In the genomic region with DNA sequence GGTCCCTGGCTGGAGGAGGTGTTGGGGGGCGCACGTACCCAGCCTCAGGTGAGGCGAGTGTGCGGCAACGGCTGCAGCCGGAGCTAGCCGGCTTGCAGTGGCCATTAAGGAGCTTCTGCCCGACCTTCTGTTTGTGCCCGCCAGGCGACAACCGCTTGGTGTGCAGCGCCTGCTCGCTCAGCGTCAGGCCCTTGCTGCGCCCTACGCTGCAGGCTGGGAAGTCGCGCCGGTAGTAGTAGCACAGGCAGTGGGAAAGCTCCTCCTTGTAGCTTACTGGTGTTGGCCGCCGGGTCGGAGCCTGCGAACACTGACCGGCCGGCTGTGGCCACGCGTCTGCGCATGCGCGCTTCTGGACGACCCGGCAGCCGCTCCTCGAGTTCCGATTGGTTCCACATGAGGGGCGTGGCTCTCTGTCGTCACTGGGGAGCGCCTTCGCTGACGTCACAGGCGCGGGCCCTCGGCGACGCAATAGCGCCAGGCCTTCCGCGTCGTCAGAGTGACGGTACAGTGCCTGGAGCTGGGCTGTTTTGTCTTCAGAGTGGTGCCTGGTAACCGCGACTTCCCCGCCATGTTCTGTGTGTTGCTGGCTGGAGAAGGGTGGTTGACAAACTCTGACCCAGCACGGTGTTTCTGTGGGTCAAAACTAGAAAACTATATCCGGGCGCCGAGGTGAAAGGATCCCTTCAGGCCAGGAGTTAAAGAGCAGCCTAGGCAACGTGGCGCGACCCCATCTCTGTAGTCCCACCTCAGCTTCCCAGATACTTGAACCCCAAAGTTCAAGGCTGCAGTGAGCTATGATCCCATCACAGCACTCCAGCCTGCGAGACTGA, we compare ENCODE assay signal across 8 cellular contexts.
A peak's percentile ranks its signal among the peaks of the same experiment; 100 is the strongest.
DNase-seq lines count a peak whose midpoint lies in the region; ATAC-seq, FAIRE-seq and TF ChIP-seq lines count a peak whose summit lies in the region.

No MANE protein-coding gene starts in this region.

- TF ChIP-seq CTCF in psoas muscle (IDR thresholded peaks at IDR 0.05) = peak; percentile 32
- peak in 3 of 4 experiments; percentile 20 to 47 (median 41) for TF ChIP-seq CTCF in uterus (IDR thresholded peaks at IDR 0.05)

- H3K27ac ChIP-seq in psoas muscle (peak overlapping the region; percentile 96), uterus (peak overlapping the region; percentile 87 to 91)

- H3K9me3 ChIP-seq in psoas muscle (no peaks in the 10 kb centered on the region), uterus (no peaks in the 10 kb centered on the region)

- H3K4me3 ChIP-seq in psoas muscle (peak overlapping the region; percentile 89), uterus (peak overlapping the region; percentile 62 to 78)

- ATAC-seq in HG02852 (IDR thresholded peaks at IDR 0.05; ENCODE audit: unreplicated experiment) (peak; percentile 94), left ventricle myocardium superior (peak; percentile 99), psoas muscle (peak; percentile 97 to 100 (median 100))

- H3K36me3 ChIP-seq in psoas muscle (ENCODE audit: insufficient read depth in 1 of 2, low read depth in 1 of 2) = peaks cover 0 to 5% of the 10 kb centered on the region in 2 donors
- no peaks in the 10 kb centered on the region for H3K36me3 ChIP-seq in uterus

- DNase-seq in GM12892 (ENCODE audit: insufficient read length) = peak; percentile 95
- peak; percentile 98 for DNase-seq in NCI-H146 (lab: John Stamatoyannopoulos, UW)
- DNase-seq in T-helper 1 cell = peak; percentile 97 to 99 (median 98)
- peak; percentile 81 to 99 (median 95) for DNase-seq in amygdala (lab: John Stamatoyannopoulos, UW)
- DNase-seq in left ventricle myocardium superior = peak; percentile 99
- peak; percentile 98 to 100 for DNase-seq in psoas muscle
- peak; percentile 98 to 100 for DNase-seq in uterus

- intact Hi-C loops in left ventricle myocardium superior (cut with micrococcal nuclease) (no loop called here), psoas muscle (cut with DNase I) (no loop called here), uterus (cut with DNase I; ENCODE audit: low total_unique reads) (no loop called here)

- WGBS in psoas muscle, 3 donors = 0 to 1% (median 1%) methylated on average over 60 to 61 of the region's 61 CpGs

- TF ChIP-seq POLR2A in GM12892 (IDR thresholded peaks at IDR 0.05; ENCODE audit: low read depth, low read length) (peak; percentile 79), uterus (IDR thresholded peaks at IDR 0.05) (peak; percentile 86 to 96)

- FAIRE-seq in GM12892 (lab: Jason Lieb, UNC) = peak; percentile 97

- H3K4me1 ChIP-seq in psoas muscle (peaks cover 4% of the 10 kb centered on the region), uterus (no peaks in the 10 kb centered on the region)

- H3K27me3 ChIP-seq in psoas muscle (ENCODE audit: insufficient read depth in 3 of 3, low read length in 2 of 3) (no peaks in the 10 kb centered on the region), uterus (no peaks in the 10 kb centered on the region)

Comparison
In these comparisons a context has a peak if more than half of its experiments do, and no peak if none do; other contexts are left out.
1. Peak in every context shown above with its lines: DNase-seq, ATAC-seq, H3K4me3 ChIP-seq and H3K27ac ChIP-seq.